21 cellular contexts compared by ENCODE assay signal in the genomic region with DNA sequence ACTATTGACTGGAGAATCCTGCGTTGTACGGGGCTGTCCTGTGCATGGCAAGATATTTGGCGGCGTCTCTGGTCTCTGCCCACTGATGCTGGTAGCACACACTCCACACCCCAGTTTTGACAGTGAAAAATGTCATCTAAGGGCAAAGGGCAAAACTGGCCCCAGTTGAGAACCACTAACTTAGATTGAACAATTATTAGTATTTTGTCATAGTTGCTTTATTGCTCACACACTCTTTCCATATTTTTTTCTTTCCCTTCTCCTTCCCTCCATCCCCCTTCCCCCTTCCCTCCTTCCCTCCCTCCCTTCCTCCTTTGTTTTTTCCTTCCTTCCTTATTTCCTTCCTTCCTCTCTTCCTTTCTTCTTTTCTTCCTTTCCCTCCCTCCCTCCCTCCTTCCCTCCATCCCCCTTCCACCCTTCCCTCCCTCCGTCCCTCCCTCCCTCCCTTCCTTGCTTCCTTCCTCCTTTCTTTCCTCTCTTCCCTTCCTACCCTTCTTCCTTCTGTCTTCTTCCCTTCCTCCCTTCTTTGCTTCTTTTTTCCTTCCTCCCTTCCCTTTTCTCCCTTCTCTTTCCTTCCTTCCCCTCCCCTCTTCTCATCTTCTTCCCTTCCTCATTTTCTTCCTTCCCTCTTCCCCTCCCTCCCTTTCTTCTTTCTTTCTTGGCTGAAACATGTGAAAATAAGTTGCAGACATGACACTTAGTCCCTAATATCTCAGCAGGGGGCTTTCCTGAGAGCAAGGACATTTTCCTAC. TPM values are rescaled to one million over a fixed set of nuclear protein-coding genes. Genes with fewer than 3 reads are reported as not detected.
DNase-seq lines count a peak whose midpoint lies in the region; ATAC-seq and TF ChIP-seq lines count a peak whose summit lies in the region.
"Had no signal": no experiment of that assay in that cellular context is flagged by ENCODE, and none has a peak within 500 bp of the region (broad histone marks: within the 10 kb centered on the region; RNA-seq: fewer than 3 reads in every experiment).

No MANE protein-coding gene starts in this region.

- DNase-seq in GM23338 (ENCODE audit: low spot score): no peak
- DNase-seq in SK-N-MC (ENCODE audit: low read depth, low spot score): peak; percentile 10
- DNase-seq in glutamatergic neuron: no peak
- no peak for DNase-seq in activated T-helper 2 cell treated with anti-CD3 and anti-CD28 coated beads, Interferon-gamma antibody, Interleukin-2, Interleukin-4, amounts not matched to agents 10 μg/mL and 5 μg/mL and 100 μg/mL, durations not matched to agents 14 hours and 24 hours and 36 hours (ENCODE audit: low spot score)
- no peak for DNase-seq in stomach
- DNase-seq in NCI-H1048 (lab: John Stamatoyannopoulos, UW): no peak
- DNase-seq: 8988T; AML-193; BE2C; CD4-positive, alpha-beta T cell; CD8-positive, alpha-beta memory T cell; DMS 273 treated with DMSO at 0.1 percent for 48 hours; DMS79; GDM1 had no signal

- H3K4me1 ChIP-seq in GM23338 (ENCODE audit: insufficient read depth): peaks cover 28% of the 10 kb centered on the region
- peaks cover 0 to 22% (median 10%) of the 10 kb centered on the region in 4 donors for H3K4me1 ChIP-seq in stomach
- H3K4me1 ChIP-seq: A549, BE2C had no signal

- peaks cover 36% of the 10 kb centered on the region for H3K4me1 Mint-ChIP-seq in GM23338
- H3K4me1 Mint-ChIP-seq in glutamatergic neuron (ENCODE audit: low read depth, unreplicated experiment): peaks cover 22% of the 10 kb centered on the region
- H3K4me1 Mint-ChIP-seq in activated T-helper 2 cell treated with anti-CD3 and anti-CD28 coated beads, Interferon-gamma antibody, Interleukin-2, Interleukin-4, amounts not matched to agents 10 μg/mL and 5 μg/mL and 100 μg/mL, durations not matched to agents 14 hours and 24 hours and 36 hours (ENCODE audit: low read depth): no peaks in the 10 kb centered on the region

- 0 out of 2 replicates have a peak overlapping the region, but pooled peaks have one; percentile 30 for H3K27ac ChIP-seq in GM23338 (ENCODE audit: low read depth)
- peak overlapping the region; percentile 61; the same call in 1 of the 2 replicates for H3K27ac ChIP-seq in SK-N-MC
- no peak overlapping the region for H3K27ac ChIP-seq in stomach
- H3K27ac ChIP-seq: A549; BLaER1 treated with 17β-estradiol and CSF1 and Interleukin-3, amounts not matched to agents 10 nM and 100 nM; GM23248 had no signal

- no peaks in the 10 kb centered on the region; the same call in 1 of the 2 replicates for H3F3A ChIP-seq in GM23338 (replicated peaks; ENCODE audit: low read depth)

- H3K79me2 ChIP-seq in GM23338 (replicated peaks; ENCODE audit: insufficient read depth): peaks cover 87% of the 10 kb centered on the region

- TF ChIP-seq CTCF in GM23338 (conservative IDR thresholded peaks at IDR 0.05; ENCODE audit: low read depth in 2 of 2) (no peak), glutamatergic neuron (IDR thresholded peaks at IDR 0.05; ENCODE audit: partially characterized antibody, unreplicated experiment) (no peak), stomach (IDR thresholded peaks at IDR 0.05) (no peak)

- H3K36me3 Mint-ChIP-seq in GM23338 (ENCODE audit: low read depth) (peaks cover 51% of the 10 kb centered on the region), glutamatergic neuron (ENCODE audit: unreplicated experiment) (no peaks in the 10 kb centered on the region)
- no peaks in the 10 kb centered on the region for H3K36me3 Mint-ChIP-seq in activated T-helper 2 cell treated with anti-CD3 and anti-CD28 coated beads, Interferon-gamma antibody, Interleukin-2, Interleukin-4, amounts not matched to agents 10 μg/mL and 5 μg/mL and 100 μg/mL, durations not matched to agents 14 hours and 24 hours and 36 hours (ENCODE audit: low read depth)
- H3K36me3 Mint-ChIP-seq: CD14-positive monocyte; CD8-positive, alpha-beta memory T cell had no signal

- H3K9me3 ChIP-seq in SK-N-MC (ENCODE audit: low read depth, low read length) (no peaks in the 10 kb centered on the region), stomach (no peaks in the 10 kb centered on the region)
- H3K9me3 ChIP-seq: A549, BE2C had no signal

- 75 to 88% (median 85%) methylated on average over 5 of the region's 5 CpGs for WGBS in stomach, 5 donors

- H3K27me3 Mint-ChIP-seq in GM23338 (ENCODE audit: insufficient read depth, low read depth, poor library complexity): peaks cover 14% of the 10 kb centered on the region
- H3K27me3 Mint-ChIP-seq in glutamatergic neuron (ENCODE audit: unreplicated experiment): peaks cover 2% of the 10 kb centered on the region
- H3K27me3 Mint-ChIP-seq in activated T-helper 2 cell treated with anti-CD3 and anti-CD28 coated beads, Interferon-gamma antibody, Interleukin-2, Interleukin-4, amounts not matched to agents 10 μg/mL and 5 μg/mL and 100 μg/mL, durations not matched to agents 14 hours and 24 hours and 36 hours (ENCODE audit: low read depth): peaks cover 32% of the 10 kb centered on the region

- TF ChIP-seq POLR2A in stomach (IDR thresholded peaks at IDR 0.05): no peak

- H3K9me2 ChIP-seq in GM23338 (ENCODE audit: insufficient read depth): no peaks in the 10 kb centered on the region

- H2AFZ ChIP-seq in GM23338: no peak overlapping the region
- H2AFZ ChIP-seq: GM23248 had no signal

- no peak overlapping the region for H3K4me3 ChIP-seq in GM23338
- H3K4me3 ChIP-seq in SK-N-MC: peak overlapping the region; percentile 56
- H3K4me3 ChIP-seq in stomach: no peak overlapping the region
- H3K4me3 ChIP-seq: A549; BLaER1 treated with 17β-estradiol and CSF1 and Interleukin-3, amounts not matched to agents 10 nM and 100 nM; GM12878; GM23248 had no signal

- no peak overlapping the region for H3K9ac ChIP-seq in SK-N-MC (ENCODE audit: insufficient read length)
- H3K9ac ChIP-seq: BLaER1 treated with 17β-estradiol and CSF1 and Interleukin-3, amounts not matched to agents 10 nM and 100 nM; GM23248 had no signal

- no peaks in the 10 kb centered on the region for H3K27me3 ChIP-seq in GM23338 (ENCODE audit: insufficient read depth)
- H3K27me3 ChIP-seq in stomach: peaks cover 5 to 54% (median 39%) of the 10 kb centered on the region in 3 donors

- H3K4me3 Mint-ChIP-seq in GM23338 (no peak overlapping the region; the same call in 2 of the 3 replicates), glutamatergic neuron (ENCODE audit: unreplicated experiment) (peak overlapping the region; percentile 30)
- no peak overlapping the region for H3K4me3 Mint-ChIP-seq in activated T-helper 2 cell treated with anti-CD3 and anti-CD28 coated beads, Interferon-gamma antibody, Interleukin-2, Interleukin-4, amounts not matched to agents 10 μg/mL and 5 μg/mL and 100 μg/mL, durations not matched to agents 14 hours and 24 hours and 36 hours (ENCODE audit: low read depth)
- H3K4me3 Mint-ChIP-seq: CD4-positive, alpha-beta T cell; CD8-positive, alpha-beta memory T cell; H9; HFFc6 had no signal

- intact Hi-C loops in activated T-helper 2 cell treated with anti-CD3 and anti-CD28 coated beads, Interferon-gamma antibody, Interleukin-2, Interleukin-4, amounts not matched to agents 10 μg/mL and 5 μg/mL and 100 μg/mL, durations not matched to agents 14 hours and 24 hours and 36 hours (cut with micrococcal nuclease): no loop called here
- intact Hi-C loops in stomach (cut with DNase I; ENCODE audit: low total_unique reads): no loop called here

- no peaks in the 10 kb centered on the region for H3K9me3 Mint-ChIP-seq in GM23338
- H3K9me3 Mint-ChIP-seq in glutamatergic neuron (ENCODE audit: unreplicated experiment): peaks cover 10% of the 10 kb centered on the region
- H3K9me3 Mint-ChIP-seq in activated T-helper 2 cell treated with anti-CD3 and anti-CD28 coated beads, Interferon-gamma antibody, Interleukin-2, Interleukin-4, amounts not matched to agents 10 μg/mL and 5 μg/mL and 100 μg/mL, durations not matched to agents 14 hours and 24 hours and 36 hours: no peaks in the 10 kb centered on the region
- H3K9me3 Mint-ChIP-seq: CD4-positive, alpha-beta T cell; H9; HFFc6 had no signal

- H3K36me3 ChIP-seq in GM23338 (ENCODE audit: insufficient read depth) (peaks cover 25% of the 10 kb centered on the region), SK-N-MC (ENCODE audit: insufficient read depth, low read length) (peaks cover 25% of the 10 kb centered on the region), stomach (no peaks in the 10 kb centered on the region)
- H3K36me3 ChIP-seq: BE2C; BLaER1 treated with 17β-estradiol and CSF1 and Interleukin-3, amounts not matched to agents 10 nM and 100 nM had no signal

- H3K27ac Mint-ChIP-seq in GM23338: no peak overlapping the region
- no peak overlapping the region for H3K27ac Mint-ChIP-seq in glutamatergic neuron (ENCODE audit: unreplicated experiment)
- H3K27ac Mint-ChIP-seq in activated T-helper 2 cell treated with anti-CD3 and anti-CD28 coated beads, Interferon-gamma antibody, Interleukin-2, Interleukin-4, amounts not matched to agents 10 μg/mL and 5 μg/mL and 100 μg/mL, durations not matched to agents 14 hours and 24 hours and 36 hours: no peak overlapping the region
- H3K27ac Mint-ChIP-seq: CD14-positive monocyte; CD4-positive, alpha-beta T cell; CD8-positive, alpha-beta memory T cell; HFFc6 had no signal

- H3K4me2 ChIP-seq in GM23338: no peak overlapping the region
- H3K4me2 ChIP-seq: A549; BLaER1 treated with 17β-estradiol and CSF1 and Interleukin-3, amounts not matched to agents 10 nM and 100 nM had no signal

- no peak for ATAC-seq in GM23338

- H4K20me1 ChIP-seq in GM23338 (replicated peaks; ENCODE audit: insufficient read depth): peaks cover 37% of the 10 kb centered on the region

- no peak for TF ChIP-seq EP300 in stomach (IDR thresholded peaks at IDR 0.05)

RNA-seq across cellular contexts. Expression of a gene that starts 5.5 kb away (rescaled TPM):
- 40.4 and 45.6 TPM in 2 replicates for total RNA-seq in GM23338 (2014; rRNA removed; shearing (Covaris generic))
- polyA plus RNA-seq in GM23338 (2016; fragmentation: Nextera tagmentation; extraction: Ambion mirVana) (7.5 and 10.4 TPM in 2 replicates), stomach (under 1 TPM in 2 of 3 donors, not detected in 1; 0.15 to 0.31 TPM)
- total RNA-seq in glutamatergic neuron (ENCODE audit: unreplicated experiment) (96.6 TPM), stomach (1 to 10 TPM in 1 of 5 donors, under 1 TPM in 1, not detected in 3; 0.45 to 1.3 TPM)
- not detected in 2 replicates for total RNA-seq in activated T-helper 2 cell treated with anti-CD3 and anti-CD28 coated beads, Interferon-gamma antibody, Interleukin-2, Interleukin-4, amounts not matched to agents 10 μg/mL and 5 μg/mL and 100 μg/mL, durations not matched to agents 14 hours and 24 hours and 36 hours
- total RNA-seq: CD4-positive, alpha-beta T cell; GM23248; HFFc6 had no signal
- polyA plus RNA-seq: CD14-positive monocyte; CD8-positive, alpha-beta memory T cell; GM23248 had no signal

Comparison
In these comparisons a context has a peak if more than half of its experiments do, and no peak if none do; other contexts are left out.
1. H3K27ac ChIP-seq: peak in GM23338 (single experiment) and SK-N-MC (single experiment); none in stomach (0 of 5).
2. RNA of a gene that starts 5.5 kb away (total RNA-seq): 96.6 TPM in glutamatergic neuron (single experiment) and 40.4 to 45.6 TPM in GM23338; not detected in activated T-helper 2 cell treated with anti-CD3 and anti-CD28 coated beads, Interferon-gamma antibody, Interleukin-2, Interleukin-4, amounts not matched to agents 10 μg/mL and 5 μg/mL and 100 μg/mL, durations not matched to agents 14 hours and 24 hours and 36 hours and 0.45 to 1.3 TPM in stomach; every median in the first group is over 10 times any median in the second.